In the genomic region with DNA sequence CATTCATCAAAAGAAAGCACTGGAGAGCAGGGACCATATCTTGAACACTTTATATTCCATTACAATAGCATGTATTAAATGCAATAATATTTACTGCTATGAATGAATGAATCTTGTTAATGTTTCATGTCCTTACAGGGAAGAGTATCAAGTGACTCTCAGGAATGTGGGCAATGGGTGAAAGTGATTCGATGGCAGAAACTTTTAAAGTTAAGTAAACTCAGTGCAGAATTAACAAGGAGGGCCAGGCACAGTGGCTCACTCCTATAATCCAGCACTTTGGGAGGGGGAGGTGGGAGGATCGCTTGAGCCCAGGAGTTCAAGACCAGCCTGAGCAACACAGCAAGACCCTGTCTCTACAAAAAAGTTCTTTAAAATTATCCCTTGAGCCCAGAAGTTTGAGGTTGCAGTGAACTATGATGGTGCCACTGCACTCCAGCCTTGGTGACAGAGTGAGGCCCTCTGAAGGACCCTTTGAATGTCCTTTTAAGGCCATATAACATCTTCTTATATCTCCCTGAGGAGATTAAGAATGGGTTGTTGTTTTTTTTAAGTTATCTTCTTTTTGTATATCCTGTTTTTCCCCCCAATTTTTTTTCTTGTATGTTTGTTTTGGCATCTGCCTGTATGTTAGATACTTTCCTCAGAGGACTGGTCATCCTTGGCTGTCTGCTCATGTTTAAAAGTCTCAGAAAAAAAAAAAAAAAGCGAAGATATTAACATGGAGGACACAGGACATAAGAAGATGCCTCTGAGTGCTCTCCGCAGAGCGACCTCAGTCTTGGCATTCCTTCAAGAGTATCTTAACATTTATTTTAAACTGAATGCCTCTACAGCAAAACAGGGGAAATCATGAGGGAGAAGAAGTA, we compare ENCODE assay signal across 19 cellular contexts. TPM values are rescaled to one million over a fixed set of nuclear protein-coding genes. Genes with fewer than 3 reads are reported as not detected.
DNase-seq lines count a peak whose midpoint lies in the region; ATAC-seq and TF ChIP-seq lines count a peak whose summit lies in the region.
"Had no signal": no experiment of that assay in that cellular context is flagged by ENCODE, and none has a peak within 500 bp of the region (broad histone marks: within the 10 kb centered on the region; RNA-seq: fewer than 3 reads in every experiment).

No MANE protein-coding gene starts in this region.

- intact Hi-C loops in heart right ventricle (cut with DNase I) (loop anchor here in 2 of 10 donors (10.0 kb wide), 1 partner anchor 83 kb away; no protein-coding TSS in a partner anchor), mucosa of descending colon (cut with DNase I, micrococcal nuclease) (no loop called here)

- H3K36me3 ChIP-seq in adipocyte (ENCODE audit: control insufficient read depth, insufficient read depth, low read length, severe bottlenecking) (no peaks in the 10 kb centered on the region), heart right ventricle (no peaks in the 10 kb centered on the region), GM23338 (ENCODE audit: insufficient read depth) (no peaks in the 10 kb centered on the region), mucosa of descending colon (ENCODE audit: low read depth) (no peaks in the 10 kb centered on the region)

- no peak overlapping the region for H3K9ac ChIP-seq in adipocyte (ENCODE audit: low read length)
- H3K9ac ChIP-seq: GM23248 had no signal

- H3K9me3 Mint-ChIP-seq in GM23338, result no peaks in the 10 kb centered on the region; the same call in 2 of the 3 replicates
- H3K9me3 Mint-ChIP-seq: CD4-positive, alpha-beta memory T cell had no signal

- peaks cover 43% of the 10 kb centered on the region for H3K4me1 ChIP-seq in adipocyte (ENCODE audit: control insufficient read depth, insufficient read depth, low read length)
- H3K4me1 ChIP-seq in heart right ventricle, result peaks cover 0 to 11% (median 5%) of the 10 kb centered on the region in 9 donors
- H3K4me1 ChIP-seq in GM23338 (ENCODE audit: insufficient read depth), result peaks cover 35% of the 10 kb centered on the region
- no peaks in the 10 kb centered on the region for H3K4me1 ChIP-seq in mucosa of descending colon (ENCODE audit: low read depth)

- H3K4me1 Mint-ChIP-seq in GM23338, result peaks cover 63% of the 10 kb centered on the region
- H3K4me1 Mint-ChIP-seq: B cell; CD4-positive, alpha-beta memory T cell had no signal

- H3K27me3 ChIP-seq in adipocyte (replicated peaks; ENCODE audit: control insufficient read depth, insufficient read depth, low read length) (no peaks in the 10 kb centered on the region), heart right ventricle (no peaks in the 10 kb centered on the region), GM23338 (ENCODE audit: insufficient read depth) (no peaks in the 10 kb centered on the region)

- ATAC-seq in heart right ventricle (peak in 7 of 8 donors; percentile 53 to 89 (median 71)), GM23338 (no peak), mucosa of descending colon (no peak)
- ATAC-seq: HCT116, Panc1, SK-N-SH treated with all-trans-retinoic acid at 6 μM for 48 hours had no signal

- no peak overlapping the region for H3K4me3 Mint-ChIP-seq in GM23338
- H3K4me3 Mint-ChIP-seq: B cell; CD4-positive, alpha-beta memory T cell had no signal

- DNase-seq in EH (ENCODE audit: low read depth), result peak; percentile 46
- peak; percentile 38 for DNase-seq in adipocyte (ENCODE audit: low read depth)
- no peak for DNase-seq in heart right ventricle
- DNase-seq in skeletal muscle cell (ENCODE audit: low read depth), result peak; percentile 43
- no peak for DNase-seq in NK-92 (lab: John Stamatoyannopoulos, UW; ENCODE audit: unreplicated experiment)
- DNase-seq in GM23338 (ENCODE audit: low spot score), result no peak
- DNase-seq in mucosa of descending colon, result no peak
- DNase-seq: CD4-positive, alpha-beta memory T cell; DMS79; NCI-H1436; NCI-H2029; NCI-H2171; NCI-H446 treated with DMSO at 0.1 percent for 48 hours; NCI-H748 treated with DMSO at 0.1 percent for 48 hours had no signal

- H3K4me2 ChIP-seq in GM23338, result no peak overlapping the region

- H3K9me3 ChIP-seq in adipocyte (ENCODE audit: control insufficient read depth, low read length) (no peaks in the 10 kb centered on the region), heart right ventricle (no peaks in the 10 kb centered on the region), mucosa of descending colon (no peaks in the 10 kb centered on the region)

- TF ChIP-seq CTCF in heart right ventricle (IDR thresholded peaks at IDR 0.05), result no peak
- no peak for TF ChIP-seq CTCF in GM23338 (conservative IDR thresholded peaks at IDR 0.05; ENCODE audit: low read depth in 2 of 2)
- no peak for TF ChIP-seq CTCF in mucosa of descending colon (IDR thresholded peaks at IDR 0.05)

- H3K27ac ChIP-seq in heart right ventricle (peak overlapping the region in 6 of 10 donors; percentile 0 to 70 (median 40)), GM23338 (ENCODE audit: low read depth) (no peak overlapping the region; the same call in 1 of the 2 replicates)
- H3K27ac ChIP-seq: GM23248 had no signal

- peaks cover 7% of the 10 kb centered on the region for H3K27me3 Mint-ChIP-seq in GM23338 (ENCODE audit: insufficient read depth, low read depth, poor library complexity)

- no peaks in the 10 kb centered on the region for H3K79me2 ChIP-seq in GM23338 (replicated peaks; ENCODE audit: insufficient read depth)

- no peak overlapping the region for H3K27ac Mint-ChIP-seq in GM23338
- H3K27ac Mint-ChIP-seq: B cell; CD4-positive, alpha-beta memory T cell had no signal

- no peak overlapping the region for H2AFZ ChIP-seq in GM23338
- H2AFZ ChIP-seq: GM23248 had no signal

- H4K20me1 ChIP-seq in GM23338 (replicated peaks; ENCODE audit: insufficient read depth), result 0 out of 2 replicates have a peak, but pooled peaks cover 3% of the 10 kb centered on the region

- 0 out of 2 replicates have a peak, but pooled peaks cover 3% of the 10 kb centered on the region for H3F3A ChIP-seq in GM23338 (replicated peaks; ENCODE audit: low read depth)

- 55 to 71% methylated on average over 5 of the region's 5 CpGs for WGBS in heart right ventricle, 2 donors

- H3K36me3 Mint-ChIP-seq in GM23338 (ENCODE audit: low read depth), result peaks cover 4% of the 10 kb centered on the region; the same call in 1 of the 3 replicates
- H3K36me3 Mint-ChIP-seq: CD4-positive, alpha-beta memory T cell had no signal

- H3K4me3 ChIP-seq in adipocyte (ENCODE audit: low read length) (no peak overlapping the region), heart right ventricle (no peak overlapping the region), skeletal muscle cell (ENCODE audit: low read depth, low read length) (no peak overlapping the region), GM23338 (no peak overlapping the region), mucosa of descending colon (no peak overlapping the region)
- H3K4me3 ChIP-seq: GM23248 had no signal

- peaks cover 6% of the 10 kb centered on the region; the same call in 1 of the 2 replicates for H3K9me2 ChIP-seq in GM23338 (ENCODE audit: insufficient read depth)

TF ChIP-seq in GM23338, 12 proteins besides CTCF, POLR2A, EP300 and RAD21:
- TF ChIP-seq NANOG (IDR thresholded peaks at IDR 0.05; ENCODE audit: borderline replicate concordance) (no peak), POLR2AphosphoS5 (IDR thresholded peaks at IDR 0.05; ENCODE audit: low read depth) (no peak), EZH2phosphoT487 (IDR thresholded peaks at IDR 0.05; ENCODE audit: unreplicated experiment) (no peak)

RNA-seq across cellular contexts. Expression of gene FSIP1, which starts 9.6 kb away (rescaled TPM):
- total RNA-seq in heart right ventricle, result 1 to 10 TPM in 3 of 10 donors, under 1 TPM in 7; 0.15 to 4.4 (median 0.89) TPM
- 1 to 10 TPM in 1 of 2 donors, under 1 TPM in 1; 0.19 to 1.9 TPM for polyA plus RNA-seq in heart right ventricle
- 0.70 and 2.1 TPM in 2 replicates for total RNA-seq in GM23338 (2014; rRNA removed; shearing (Covaris generic))
- 0.68 and 0.92 TPM in 2 replicates for polyA plus RNA-seq in GM23338 (2016; fragmentation: Nextera tagmentation; extraction: Ambion mirVana)
- 10 to 100 TPM in 1 of 3 donors, 1 to 10 TPM in 2; 4.1 to 12.1 (median 5.1) TPM for total RNA-seq in mucosa of descending colon

Comparison
In these comparisons a context has a peak if more than half of its experiments do, and no peak if none do; other contexts are left out.
1. DNase-seq: peak in EH (single experiment), adipocyte (single experiment) and skeletal muscle cell (single experiment); none in heart right ventricle (0 of 2), NK-92 (single experiment), GM23338 (single experiment) and mucosa of descending colon (0 of 3).
2. ATAC-seq: peak in heart right ventricle (7 of 8); none in GM23338 (single experiment) and mucosa of descending colon (single experiment).